In the genomic region with DNA sequence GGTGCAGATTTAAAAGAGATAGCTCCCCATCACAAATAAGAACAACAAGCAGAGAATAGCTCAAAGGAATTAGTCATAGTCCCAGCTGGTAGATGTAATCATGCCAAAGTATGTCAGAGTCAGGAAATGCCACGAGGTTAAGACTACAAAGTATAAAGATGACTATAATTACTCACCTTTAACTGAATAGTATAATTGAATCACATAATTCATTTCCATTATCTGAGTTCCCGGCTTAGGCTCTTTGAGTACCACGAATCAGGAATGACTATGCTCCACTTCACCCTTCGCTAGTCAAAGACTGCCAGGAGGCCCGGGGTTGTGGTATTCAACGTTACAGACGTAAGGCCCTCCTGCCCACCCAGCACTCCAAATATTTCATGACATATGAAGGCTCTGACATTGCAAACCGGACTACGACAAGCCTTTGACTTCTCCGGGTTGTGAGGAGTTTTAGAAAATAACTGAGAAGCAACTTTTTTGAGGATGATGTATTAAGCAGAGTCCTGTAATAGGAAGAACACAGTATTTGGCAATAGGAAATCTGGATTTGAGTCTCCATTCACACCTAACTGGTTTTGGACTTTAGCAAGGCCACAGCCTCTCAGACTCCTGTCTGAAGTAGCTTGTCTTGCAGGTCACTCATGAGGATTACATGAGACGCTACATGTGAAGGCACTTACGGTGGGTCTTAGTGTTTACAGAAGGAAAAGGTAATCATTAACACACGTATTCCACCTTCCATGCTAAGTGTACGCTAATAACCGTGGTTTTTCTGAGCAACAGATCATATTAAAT, we compare ENCODE assay signal across 8 cellular contexts.
DNase-seq lines count a peak whose midpoint lies in the region; ATAC-seq lines count a peak whose summit lies in the region.

No MANE protein-coding gene starts in this region.

- H3K79me1 ChIP-seq in neuronal stem cell (ENCODE audit: low read depth, low read length): no peaks in the 10 kb centered on the region

- WGBS in neuronal stem cell (ENCODE audit: extremely low coverage in 2 of 2, insufficient read length in 2 of 2, insufficient replicate concordance in 1 of 2), 2 donors: no CpG with 5 or more reads among the region's 15 CpGs

- no peak overlapping the region for H2BK15ac ChIP-seq in neuronal stem cell (ENCODE audit: low read length)

- no peak for ATAC-seq in GM18520 (IDR thresholded peaks at IDR 0.05; ENCODE audit: unreplicated experiment)

- H4K91ac ChIP-seq in neuronal stem cell (ENCODE audit: low read depth, low read length, poor library complexity): no peak overlapping the region

- H3K4ac ChIP-seq in neuronal stem cell (ENCODE audit: low read length): no peak overlapping the region

- H3K4me1 ChIP-seq in neuronal stem cell (ENCODE audit: control insufficient read depth in 2 of 2, insufficient read depth in 1 of 2, low read depth in 1 of 2, low read length in 2 of 2): peaks cover 2 to 5% of the 10 kb centered on the region in 2 donors

- no peak overlapping the region for H2AK5ac ChIP-seq in neuronal stem cell (ENCODE audit: low read depth, low read length)

- no peak overlapping the region for H3K4me3 ChIP-seq in skeletal muscle cell (ENCODE audit: low read depth, low read length)
- no peak overlapping the region for H3K4me3 ChIP-seq in neuronal stem cell (ENCODE audit: low read length in 2 of 2)

- H3K27ac ChIP-seq in epithelial cell of prostate (peak overlapping the region; percentile 78), neuronal stem cell (replicated peaks; ENCODE audit: low read length) (no peak overlapping the region)

- H2BK12ac ChIP-seq in neuronal stem cell (ENCODE audit: low read length): no peak overlapping the region

- no peak overlapping the region for H3K23ac ChIP-seq in neuronal stem cell (ENCODE audit: low read depth, low read length, poor library complexity)

- H3K14ac ChIP-seq in neuronal stem cell (ENCODE audit: low read length): no peak overlapping the region

- no peak overlapping the region for H4K8ac ChIP-seq in neuronal stem cell (ENCODE audit: low read depth, low read length)

- no peak overlapping the region for H2BK5ac ChIP-seq in neuronal stem cell (ENCODE audit: low read length)

- H3K4me2 ChIP-seq in neuronal stem cell (ENCODE audit: insufficient read depth, low read length, poor library complexity, severe bottlenecking): no peak overlapping the region

- no peak overlapping the region for H3K9ac ChIP-seq in neuronal stem cell (ENCODE audit: low read depth, low read length, poor library complexity)

- no peak overlapping the region for H2AFZ ChIP-seq in neuronal stem cell (ENCODE audit: low read length)

- H3K18ac ChIP-seq in neuronal stem cell (ENCODE audit: low read length): no peak overlapping the region

- no peak overlapping the region for H2BK120ac ChIP-seq in neuronal stem cell (ENCODE audit: low read depth, low read length)

- DNase-seq in GM03348 (ENCODE audit: low spot score) (peak; percentile 75), RKO (ENCODE audit: low spot score) (peak; percentile 93), epithelial cell of prostate (ENCODE audit: low read depth, low spot score) (peak; percentile 66), skeletal muscle cell (ENCODE audit: low read depth) (peak; percentile 52), DMS79 (lab: John Stamatoyannopoulos, UW) (no peak), neuronal stem cell (ENCODE audit: low spot score) (no peak), GDM1 (lab: John Stamatoyannopoulos, UW) (no peak)

- H3K36me3 ChIP-seq in neuronal stem cell (replicated peaks in 1 of 2; ENCODE audit: control insufficient read depth in 2 of 2, insufficient read depth in 2 of 2, low read length in 2 of 2): no peaks in the 10 kb centered on the region

- H3K27me3 ChIP-seq in neuronal stem cell (ENCODE audit: control insufficient read depth in 3 of 3, insufficient read depth in 3 of 3, low read depth in 1 of 3, low read length in 3 of 3): no peaks in the 10 kb centered on the region

- H3K9me3 ChIP-seq in neuronal stem cell (replicated peaks in 1 of 2; ENCODE audit: control insufficient read depth in 2 of 2, insufficient read depth in 1 of 2, low read depth in 1 of 2, low read length in 2 of 2): no peaks in the 10 kb centered on the region

Comparison
In these comparisons a context has a peak if more than half of its experiments do, and no peak if none do; other contexts are left out.
1. DNase-seq: peak in GM03348 (single experiment), RKO (single experiment), epithelial cell of prostate (single experiment) and skeletal muscle cell (single experiment); none in DMS79 (single experiment), neuronal stem cell (single experiment) and GDM1 (single experiment).